ENCODE assay signal across 1 cellular context in the genomic region with DNA sequence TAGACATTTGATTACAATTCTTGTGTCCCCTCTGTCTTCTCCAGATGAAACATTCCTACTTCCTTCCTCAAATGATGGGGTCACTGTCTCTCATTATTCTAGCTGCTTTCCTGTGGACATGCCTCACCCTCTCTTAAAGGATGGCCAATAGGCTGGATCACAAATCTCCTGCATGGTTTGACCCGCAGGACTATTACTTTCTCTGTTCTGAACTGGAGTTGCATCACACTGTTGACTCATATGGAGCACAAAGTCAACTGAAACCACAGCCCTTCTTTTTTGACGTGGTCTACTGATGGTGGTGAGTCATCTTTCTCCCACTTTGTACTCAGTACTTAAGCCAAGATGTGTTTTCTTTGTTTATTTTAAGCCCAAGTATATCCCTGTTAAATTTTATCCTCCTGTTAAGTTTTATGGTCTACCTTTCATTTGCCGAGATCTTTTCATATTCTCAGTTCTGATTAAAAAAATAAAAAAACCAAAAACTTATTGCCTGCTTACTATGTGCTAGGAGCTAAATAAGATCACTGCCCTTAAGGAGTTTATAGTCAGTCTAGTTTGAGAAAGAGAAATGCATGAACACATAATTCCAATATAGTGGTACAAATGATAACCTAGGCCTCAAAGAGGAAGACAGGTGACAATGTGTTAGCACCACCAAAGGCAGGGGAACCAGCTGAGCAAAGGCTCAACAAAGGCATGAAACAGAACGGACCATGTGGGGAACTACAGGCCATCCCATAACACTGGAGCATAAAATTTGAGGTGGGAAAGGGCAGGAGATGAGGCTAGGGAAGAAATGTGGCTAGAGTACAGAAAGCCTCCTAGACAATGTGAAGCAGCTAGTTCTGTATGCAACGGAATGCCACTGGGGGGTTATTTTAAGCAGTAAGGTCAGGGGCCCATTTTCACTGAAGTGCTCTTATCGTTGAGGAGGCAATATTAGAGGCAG.
TF ChIP-seq lines count a peak whose summit lies in the region.

No MANE protein-coding gene starts in this region.

TF ChIP-seq in HepG2, 621 proteins besides CTCF, POLR2A, EP300 and RAD21 (continued from another document and continues in another):
- TF ChIP-seq, protein P1, sequence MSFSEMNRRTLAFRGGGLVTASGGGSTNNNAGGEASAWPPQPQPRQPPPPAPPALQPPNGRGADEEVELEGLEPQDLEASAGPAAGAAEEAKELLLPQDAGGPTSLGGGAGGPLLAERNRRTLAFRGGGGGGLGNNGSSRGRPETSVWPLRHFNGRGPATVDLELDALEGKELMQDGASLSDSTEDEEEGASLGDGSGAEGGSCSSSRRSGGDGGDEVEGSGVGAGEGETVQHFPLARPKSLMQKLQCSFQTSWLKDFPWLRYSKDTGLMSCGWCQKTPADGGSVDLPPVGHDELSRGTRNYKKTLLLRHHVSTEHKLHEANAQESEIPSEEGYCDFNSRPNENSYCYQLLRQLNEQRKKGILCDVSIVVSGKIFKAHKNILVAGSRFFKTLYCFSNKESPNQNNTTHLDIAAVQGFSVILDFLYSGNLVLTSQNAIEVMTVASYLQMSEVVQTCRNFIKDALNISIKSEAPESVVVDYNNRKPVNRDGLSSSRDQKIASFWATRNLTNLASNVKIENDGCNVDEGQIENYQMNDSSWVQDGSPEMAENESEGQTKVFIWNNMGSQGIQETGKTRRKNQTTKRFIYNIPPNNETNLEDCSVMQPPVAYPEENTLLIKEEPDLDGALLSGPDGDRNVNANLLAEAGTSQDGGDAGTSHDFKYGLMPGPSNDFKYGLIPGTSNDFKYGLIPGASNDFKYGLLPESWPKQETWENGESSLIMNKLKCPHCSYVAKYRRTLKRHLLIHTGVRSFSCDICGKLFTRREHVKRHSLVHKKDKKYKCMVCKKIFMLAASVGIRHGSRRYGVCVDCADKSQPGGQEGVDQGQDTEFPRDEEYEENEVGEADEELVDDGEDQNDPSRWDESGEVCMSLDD (CRISPR knock-in tag; IDR thresholded peaks at IDR 0.05; ENCODE audit: borderline replicate concordance) = no peak
- peak; percentile 94 for TF ChIP-seq CREM (IDR thresholded peaks at IDR 0.05)
- no peak for TF ChIP-seq CREM (CRISPR knock-in tag; IDR thresholded peaks at IDR 0.05)
- TF ChIP-seq SKIL (CRISPR knock-in tag; IDR thresholded peaks at IDR 0.05; ENCODE audit: borderline replicate concordance) = peak; percentile 72; the same call in 1 of the 2 replicates
- TF ChIP-seq ZNF780A (CRISPR knock-in tag; IDR thresholded peaks at IDR 0.05) = peak; percentile 24; the same call in 1 of the 2 replicates
- TF ChIP-seq ZNF235 (CRISPR knock-in tag; IDR thresholded peaks at IDR 0.05; ENCODE audit: borderline replicate concordance) = no peak
- TF ChIP-seq ARID3A (IDR thresholded peaks at IDR 0.05; ENCODE audit: low read depth, low read length) = peak; percentile 85; the same call in 1 of the 2 replicates
- TF ChIP-seq, protein P2, sequence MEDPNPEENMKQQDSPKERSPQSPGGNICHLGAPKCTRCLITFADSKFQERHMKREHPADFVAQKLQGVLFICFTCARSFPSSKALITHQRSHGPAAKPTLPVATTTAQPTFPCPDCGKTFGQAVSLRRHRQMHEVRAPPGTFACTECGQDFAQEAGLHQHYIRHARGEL (CRISPR knock-in tag; IDR thresholded peaks at IDR 0.05) = no peak
- peak; percentile 99 for TF ChIP-seq FOXA3 (CRISPR knock-in tag; IDR thresholded peaks at IDR 0.05)
- no peak for TF ChIP-seq KAT2B (IDR thresholded peaks at IDR 0.05; ENCODE audit: borderline replicate concordance, low read depth, low read length)
- TF ChIP-seq NFE2L1 (CRISPR knock-in tag; IDR thresholded peaks at IDR 0.05; ENCODE audit: borderline replicate concordance) = no peak
- TF ChIP-seq ZNF343 (CRISPR knock-in tag; IDR thresholded peaks at IDR 0.05) = no peak
- TF ChIP-seq HMG20A (CRISPR knock-in tag; IDR thresholded peaks at IDR 0.05; ENCODE audit: borderline replicate concordance) = peak; percentile 98
- TF ChIP-seq GATAD1 (CRISPR knock-in tag; IDR thresholded peaks at IDR 0.05) = peak; percentile 74
- TF ChIP-seq NBN (conservative IDR thresholded peaks at IDR 0.05) = no peak
- TF ChIP-seq ZNF30 (CRISPR knock-in tag; IDR thresholded peaks at IDR 0.05) = no peak
- TF ChIP-seq ZBTB43 (CRISPR knock-in tag; conservative IDR thresholded peaks at IDR 0.05) = no peak
- no peak for TF ChIP-seq HES4 (CRISPR knock-in tag; IDR thresholded peaks at IDR 0.05; ENCODE audit: borderline replicate concordance)
- TF ChIP-seq ZNF101 (CRISPR knock-in tag; IDR thresholded peaks at IDR 0.05; ENCODE audit: borderline replicate concordance, low read depth) = 0 out of 2 replicates have a peak, but pooled peaks have one; percentile 74
- TF ChIP-seq ZNF83 (CRISPR knock-in tag; IDR thresholded peaks at IDR 0.05; ENCODE audit: borderline replicate concordance) = no peak
- TF ChIP-seq FOXK1 (CRISPR knock-in tag; IDR thresholded peaks at IDR 0.05; ENCODE audit: borderline replicate concordance, low read depth) = peak; percentile 86; the same call in 1 of the 2 replicates
- peak; percentile 45; the same call in 1 of the 2 replicates for TF ChIP-seq BHLHE40 (IDR thresholded peaks at IDR 0.05; ENCODE audit: low read length)
- no peak for TF ChIP-seq LRRFIP1 (CRISPR knock-in tag; conservative IDR thresholded peaks at IDR 0.05)
- peak; percentile 79 for TF ChIP-seq SNAPC4 (CRISPR knock-in tag; IDR thresholded peaks at IDR 0.05)
- no peak for TF ChIP-seq PHB2 (IDR thresholded peaks at IDR 0.05; ENCODE audit: partially characterized antibody)
- no peak for TF ChIP-seq NR1H2 (CRISPR knock-in tag; IDR thresholded peaks at IDR 0.05; ENCODE audit: borderline replicate concordance, low read depth)
- peak; percentile 92 for TF ChIP-seq TBX2 (CRISPR knock-in tag; IDR thresholded peaks at IDR 0.05; ENCODE audit: borderline replicate concordance)
- TF ChIP-seq ATF2 (CRISPR knock-in tag; IDR thresholded peaks at IDR 0.05) = peak; percentile 98
- TF ChIP-seq DPF2 (CRISPR knock-in tag; IDR thresholded peaks at IDR 0.05; ENCODE audit: borderline replicate concordance, low read depth) = peak; percentile 99
- no peak for TF ChIP-seq NFKB2 (CRISPR knock-in tag; IDR thresholded peaks at IDR 0.05; ENCODE audit: borderline replicate concordance)
- no peak for TF ChIP-seq HNRNPL (IDR thresholded peaks at IDR 0.05; ENCODE audit: low read depth, low read length)
- TF ChIP-seq ZFP1 (CRISPR knock-in tag; IDR thresholded peaks at IDR 0.05) = peak; percentile 95
- peak in 1 of 2 experiments; percentile 89; a peak in 1 of 4 replicates for TF ChIP-seq KLF16 (CRISPR knock-in tag; IDR thresholded peaks at IDR 0.05)
- TF ChIP-seq YY1 (IDR thresholded peaks at IDR 0.05; ENCODE audit: insufficient read depth, insufficient replicate concordance, low read depth, low read length) = no peak
- peak; percentile 89 for TF ChIP-seq NCOR1 (IDR thresholded peaks at IDR 0.05; ENCODE audit: borderline replicate concordance, low read length)
- no peak for TF ChIP-seq ATF7-NPFF (CRISPR knock-in tag; IDR thresholded peaks at IDR 0.05; ENCODE audit: low read depth)
- TF ChIP-seq NCOA2 (CRISPR knock-in tag; IDR thresholded peaks at IDR 0.05) = peak; percentile 94
- TF ChIP-seq HNRNPK (IDR thresholded peaks at IDR 0.05; ENCODE audit: low read depth, low read length, poor library complexity, severe bottlenecking) = no peak
